In the genomic region with DNA sequence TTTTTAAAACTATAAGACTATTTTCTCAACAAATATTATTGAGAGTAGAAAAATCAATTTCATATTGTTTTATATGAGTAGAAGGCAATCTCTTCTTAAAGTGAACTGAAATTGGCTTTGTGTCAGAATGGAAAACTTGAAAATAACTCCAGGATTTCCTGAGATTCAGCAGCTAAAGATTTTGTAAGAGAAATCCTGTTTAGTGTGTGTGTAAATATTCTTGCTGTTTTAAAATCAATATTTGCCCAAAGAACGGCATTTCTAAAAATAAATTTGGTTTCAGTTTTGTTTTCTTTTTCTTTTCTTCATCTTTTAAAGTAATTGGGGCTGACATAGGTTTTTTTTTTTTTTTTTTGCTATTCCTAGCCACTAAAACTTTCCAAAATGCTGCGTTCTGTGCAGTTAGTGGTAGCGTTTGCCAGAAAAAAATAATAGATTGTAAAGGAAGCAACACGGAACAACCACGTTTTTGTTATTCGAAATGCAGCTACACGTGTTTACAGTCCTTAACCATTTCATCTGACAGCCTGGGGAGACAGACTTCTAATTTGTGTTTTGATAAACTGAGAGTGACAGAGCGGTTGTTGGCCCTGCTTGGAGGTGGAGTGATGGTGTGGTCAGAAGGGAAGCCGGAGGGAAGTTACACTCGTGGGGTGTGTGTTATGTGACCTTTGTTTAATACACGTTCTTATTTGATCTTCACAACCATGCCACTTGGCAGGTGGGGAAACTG, we compare ENCODE assay signal across 8 cellular contexts. TPM values are rescaled to one million over a fixed set of nuclear protein-coding genes. Genes with fewer than 3 reads are reported as not detected.
DNase-seq lines count a peak whose midpoint lies in the region; ATAC-seq, FAIRE-seq and TF ChIP-seq lines count a peak whose summit lies in the region.

No MANE protein-coding gene starts in this region.

- no peak overlapping the region for H3K27ac ChIP-seq in A673 (ENCODE audit: low read depth, low read length, poor library complexity, severe bottlenecking)
- peak overlapping the region; percentile 79 for H3K27ac ChIP-seq in HL-60 (replicated peaks)
- peak overlapping the region; percentile 70 for H3K27ac ChIP-seq in caudate nucleus (ENCODE audit: low read depth, low read length)
- no peak overlapping the region for H3K27ac ChIP-seq in SJCRH30

- H3K4me1 Mint-ChIP-seq in osteocyte (ENCODE audit: unreplicated experiment), result peaks cover 12% of the 10 kb centered on the region

- H3K4me3 ChIP-seq in A673 (ENCODE audit: low read depth, low read length, poor library complexity, severe bottlenecking) (peak overlapping the region; percentile 9), HL-60 (replicated peaks; ENCODE audit: insufficient read depth, low read length) (peak overlapping the region; percentile 1; the same call in 1 of the 2 replicates), SJCRH30 (no peak overlapping the region)

- H3K36me3 ChIP-seq in A673 (ENCODE audit: insufficient read depth, low read length, poor library complexity, severe bottlenecking) (no peaks in the 10 kb centered on the region), SJCRH30 (no peaks in the 10 kb centered on the region)

- no peaks in the 10 kb centered on the region for H3K36me3 Mint-ChIP-seq in osteocyte (ENCODE audit: unreplicated experiment)

- no peaks in the 10 kb centered on the region for H3K9me3 Mint-ChIP-seq in osteocyte (ENCODE audit: unreplicated experiment)

- CTCF ChIA-PET in A673 (lab: Charles Lee), result no interaction called here

- DNase-seq in A673 (ENCODE audit: low spot score) (no peak), HL-60 (ENCODE audit: low read depth in 1 of 2, low spot score in 1 of 2) (no peak), caudate nucleus (lab: John Stamatoyannopoulos, UW) (peak in 1 of 61 donors; percentile 55), osteocyte (ENCODE audit: extremely low spot score, unreplicated experiment) (no peak), D721Med (ENCODE audit: insufficient read length, low spot score) (no peak), NCI-H1436 treated with DMSO at 0.1 percent for 48 hours (lab: John Stamatoyannopoulos, UW) (no peak), SJCRH30 (no peak)

- intact Hi-C loops in A673 (cut with micrococcal nuclease; ENCODE audit: unreplicated experiment), result no loop called here

- POLR2A ChIA-PET in A673 (lab: Charles Lee; ENCODE audit: low non-redundant PET), result no interaction called here

- FAIRE-seq in D721Med (lab: Jason Lieb, UNC), result no peak

- peak overlapping the region; percentile 46 for H3K4me3 Mint-ChIP-seq in osteocyte (ENCODE audit: unreplicated experiment)

- H3K27me3 ChIP-seq in A673 (replicated peaks; ENCODE audit: insufficient read depth, low read depth, low read length, poor library complexity), result peaks cover 5% of the 10 kb centered on the region
- no peaks in the 10 kb centered on the region for H3K27me3 ChIP-seq in HL-60 (ENCODE audit: insufficient read depth, poor library complexity, severe bottlenecking)
- H3K27me3 ChIP-seq in SJCRH30, result no peaks in the 10 kb centered on the region

- H3K9me3 ChIP-seq in A673 (ENCODE audit: low read depth, low read length, poor library complexity, severe bottlenecking) (no peaks in the 10 kb centered on the region), SJCRH30 (replicated peaks) (no peaks in the 10 kb centered on the region)

- no peaks in the 10 kb centered on the region for H3K4me1 ChIP-seq in A673 (ENCODE audit: insufficient read depth, low read length, poor library complexity, severe bottlenecking)
- H3K4me1 ChIP-seq in SJCRH30, result no peaks in the 10 kb centered on the region

- no TSS peak for BruUV-seq in A673 (replicated peaks; lab: Mats Ljungman, UMichigan)

- H3K27me3 Mint-ChIP-seq in osteocyte (ENCODE audit: unreplicated experiment), result peaks cover 11% of the 10 kb centered on the region

- peak; percentile 15 for ATAC-seq in GM19397 (IDR thresholded peaks at IDR 0.05; ENCODE audit: unreplicated experiment)

- peak overlapping the region; percentile 23 for H3K27ac Mint-ChIP-seq in osteocyte (ENCODE audit: unreplicated experiment)

- no peak for TF ChIP-seq CTCF in A673 (conservative IDR thresholded peaks at IDR 0.05; ENCODE audit: low read depth, low read length)
- no peak for TF ChIP-seq CTCF in HL-60 (IDR thresholded peaks at IDR 0.05; ENCODE audit: insufficient read depth, low read length)
- TF ChIP-seq CTCF in osteocyte (IDR thresholded peaks at IDR 0.05), result no peak
- no peak for TF ChIP-seq CTCF in D721Med (IDR thresholded peaks at IDR 0.05; ENCODE audit: insufficient read depth, missing control alignments)

RNA-seq across cellular contexts. Expression of a gene that starts 21.6 kb away (rescaled TPM):
- total RNA-seq in A673 (2021), result 0.17 and 0.70 TPM in 2 replicates
- total RNA-seq in osteocyte, result not detected in 2 replicates
- total RNA-seq in SJCRH30 (2014; rRNA removed; shearing (Covaris generic)), result 0.04 and 0.08 TPM in 2 replicates

Comparison
In these comparisons a context has a peak if more than half of its experiments do, and no peak if none do; other contexts are left out.
1. H3K27ac ChIP-seq: peak in HL-60 (single experiment) and caudate nucleus (single experiment); none in A673 (single experiment) and SJCRH30 (single experiment).